ENCODE assay signal across 21 cellular contexts in the genomic region with DNA sequence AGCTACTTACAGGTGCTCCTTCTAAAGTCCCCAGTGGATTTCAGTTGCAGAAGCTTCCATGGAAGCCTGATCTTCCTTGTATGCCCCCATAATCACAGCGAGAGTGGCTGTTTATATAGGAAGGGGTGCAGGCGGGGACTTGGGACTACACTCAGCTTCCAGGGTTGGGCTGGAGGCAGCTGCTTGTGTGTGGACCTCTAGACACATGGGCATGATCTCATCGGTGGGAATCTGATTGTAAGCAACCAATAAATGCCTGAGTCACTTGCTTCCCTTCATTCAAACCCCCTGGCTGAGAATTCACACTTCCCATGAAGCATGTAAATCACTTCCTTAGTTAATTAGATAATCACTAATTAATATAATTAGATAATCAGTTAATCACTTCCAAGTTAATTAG. TPM values are rescaled to one million over a fixed set of nuclear protein-coding genes. Genes with fewer than 3 reads are reported as not detected.
DNase-seq lines count a peak whose midpoint lies in the region; ATAC-seq and TF ChIP-seq lines count a peak whose summit lies in the region.
"Had no signal": no experiment of that assay in that cellular context is flagged by ENCODE, and none has a peak within 500 bp of the region (broad histone marks: within the 10 kb centered on the region; RNA-seq: fewer than 3 reads in every experiment).

No MANE protein-coding gene starts in this region.

- no peak overlapping the region for H3K9ac ChIP-seq in HCT116 (ENCODE audit: low read length)

- H3K27ac Mint-ChIP-seq in stimulated activated effector memory CD8-positive, alpha-beta T cell treated with anti-CD3 and anti-CD28 coated beads, Interleukin-12 subunit alpha, Interleukin-12 subunit beta, amount 100 ng/mL, for 72 hours: no peak overlapping the region
- H3K27ac Mint-ChIP-seq: activated naive CD8-positive, alpha-beta T cell treated with anti-CD3 and anti-CD28 coated beads, Interleukin-2, amount 10 ng/mL, durations not matched to agents 7 days and 5 days had no signal

- intact Hi-C loops in HCT116 (cut with micrococcal nuclease): no loop called here
- intact Hi-C loops in left colon (cut with DNase I, micrococcal nuclease): no loop called here

- no peaks in the 10 kb centered on the region for H3K36me3 Mint-ChIP-seq in stimulated activated effector memory CD8-positive, alpha-beta T cell treated with anti-CD3 and anti-CD28 coated beads, Interleukin-12 subunit alpha, Interleukin-12 subunit beta, amount 100 ng/mL, for 72 hours
- H3K36me3 Mint-ChIP-seq: activated naive CD8-positive, alpha-beta T cell treated with anti-CD3 and anti-CD28 coated beads, Interleukin-2, amount 10 ng/mL, durations not matched to agents 7 days and 5 days had no signal

- H3K4me3 ChIP-seq in AG10803 (ENCODE audit: low read length): no peak overlapping the region
- H3K4me3 ChIP-seq in HCT116 (replicated peaks in 1 of 2; ENCODE audit: low read depth in 1 of 2, low read length in 2 of 2): no peak overlapping the region
- H3K4me3 ChIP-seq: dorsolateral prefrontal cortex, esophagus muscularis mucosa, heart left ventricle, right atrium auricular region had no signal

- ATAC-seq in HCT116: no peak
- ATAC-seq in left colon: peak; percentile 16
- no peak for ATAC-seq in stimulated activated effector memory CD8-positive, alpha-beta T cell treated with anti-CD3 and anti-CD28 coated beads, Interleukin-12 subunit alpha, Interleukin-12 subunit beta, amount 100 ng/mL, for 72 hours
- ATAC-seq: heart left ventricle had no signal

- H3K4me1 Mint-ChIP-seq in stimulated activated effector memory CD8-positive, alpha-beta T cell treated with anti-CD3 and anti-CD28 coated beads, Interleukin-12 subunit alpha, Interleukin-12 subunit beta, amount 100 ng/mL, for 72 hours: no peaks in the 10 kb centered on the region
- H3K4me1 Mint-ChIP-seq: activated naive CD8-positive, alpha-beta T cell treated with anti-CD3 and anti-CD28 coated beads, Interleukin-2, amount 10 ng/mL, durations not matched to agents 7 days and 5 days had no signal

- TF ChIP-seq POLR2A in HCT116 (IDR thresholded peaks at IDR 0.05; ENCODE audit: borderline replicate concordance, extremely low read depth, insufficient read depth, insufficient read length): no peak

- no peaks in the 10 kb centered on the region for H3K9me3 Mint-ChIP-seq in stimulated activated effector memory CD8-positive, alpha-beta T cell treated with anti-CD3 and anti-CD28 coated beads, Interleukin-12 subunit alpha, Interleukin-12 subunit beta, amount 100 ng/mL, for 72 hours
- H3K9me3 Mint-ChIP-seq: activated naive CD8-positive, alpha-beta T cell treated with anti-CD3 and anti-CD28 coated beads, Interleukin-2, amount 10 ng/mL, durations not matched to agents 7 days and 5 days had no signal

- no peaks in the 10 kb centered on the region for H3K9me3 ChIP-seq in HCT116 (ENCODE audit: control insufficient read depth in 1 of 2, insufficient read depth in 1 of 2, low read depth in 1 of 2, low read length in 2 of 2)
- H3K9me3 ChIP-seq: Caco-2, esophagus muscularis mucosa, heart left ventricle, neutrophil, right atrium auricular region had no signal

- no peaks in the 10 kb centered on the region for H4K20me1 ChIP-seq in HCT116 (ENCODE audit: insufficient read depth)

- peak; percentile 6 for DNase-seq in AG10803 (ENCODE audit: low read depth)
- DNase-seq in HCT116 (ENCODE audit: low read depth, low spot score): no peak
- DNase-seq in SW480 (ENCODE audit: low spot score): peak; percentile 25
- no peak for DNase-seq in left colon
- no peak for DNase-seq in superior temporal gyrus (ENCODE audit: extremely low spot score)
- no peak for DNase-seq in activated CD4-positive, alpha-beta T cell treated with anti-CD3 and anti-CD28 coated beads, Interleukin-2, amount 50 U/mL, for 48 hours
- no peak for DNase-seq in SIG-M5 treated with dmso at 0.1 percent for 504 hours (lab: John Stamatoyannopoulos, UW; ENCODE audit: unreplicated experiment)
- DNase-seq in stimulated activated effector memory CD8-positive, alpha-beta T cell treated with anti-CD3 and anti-CD28 coated beads, Interleukin-12 subunit alpha, Interleukin-12 subunit beta, amount 100 ng/mL, for 72 hours (ENCODE audit: low spot score in 2 of 2): no peak
- DNase-seq: activated naive CD8-positive, alpha-beta T cell treated with anti-CD3 and anti-CD28 coated beads, Interleukin-2, amount 10 ng/mL, durations not matched to agents 7 days and 5 days; AML-193; Caco-2; dorsolateral prefrontal cortex; heart left ventricle; MM.1S; NCI-H187 treated with DMSO at 0.1 percent for 48 hours; T-helper 1 cell had no signal

- H3K4me3 Mint-ChIP-seq in stimulated activated effector memory CD8-positive, alpha-beta T cell treated with anti-CD3 and anti-CD28 coated beads, Interleukin-12 subunit alpha, Interleukin-12 subunit beta, amount 100 ng/mL, for 72 hours: no peak overlapping the region
- H3K4me3 Mint-ChIP-seq: activated naive CD8-positive, alpha-beta T cell treated with anti-CD3 and anti-CD28 coated beads, Interleukin-2, amount 10 ng/mL, durations not matched to agents 7 days and 5 days had no signal

- H3K9me2 ChIP-seq in HCT116 (ENCODE audit: insufficient read depth): no peaks in the 10 kb centered on the region

- no peak overlapping the region for H3K4me2 ChIP-seq in HCT116 (ENCODE audit: low read length)

- TF ChIP-seq RAD21 in HCT116 (IDR thresholded peaks at IDR 0.05; ENCODE audit: low read depth): no peak

- RAD21 ChIA-PET in HCT116 (lab: Charles Lee; ENCODE audit: low non-redundant PET in 1 of 2, low total read pairs in 2 of 2, uncharacterized antibody in 2 of 2, unreplicated experiment in 2 of 2): no interaction called here

- no peaks in the 10 kb centered on the region for H3K36me3 ChIP-seq in HCT116 (ENCODE audit: control insufficient read depth in 1 of 2, insufficient read depth in 2 of 2, low read length in 2 of 2)
- H3K36me3 ChIP-seq: esophagus muscularis mucosa, heart left ventricle, neutrophil, right atrium auricular region had no signal

- POLR2A ChIA-PET in HCT116 (lab: Charles Lee): no interaction called here

- no peak overlapping the region for H3K27ac ChIP-seq in HCT116 (ENCODE audit: low read depth, low read length)
- H3K27ac ChIP-seq: dorsolateral prefrontal cortex, esophagus muscularis mucosa, heart left ventricle, neutrophil, right atrium auricular region had no signal

- H2AFZ ChIP-seq in HCT116 (ENCODE audit: low read depth, low read length, poor library complexity, severe bottlenecking): peak overlapping the region; percentile 40

- no peak for TF ChIP-seq CTCF in AG10803 (conservative IDR thresholded peaks at IDR 0.05; ENCODE audit: low read length)
- TF ChIP-seq CTCF in HCT116 (IDR thresholded peaks at IDR 0.05 in 2 of 3, conservative IDR thresholded peaks at IDR 0.05 in 1 of 3; ENCODE audit: borderline replicate concordance in 1 of 3, insufficient read depth in 1 of 3, low read depth in 2 of 3, low read length in 2 of 3): no peak

- H3K79me2 ChIP-seq in HCT116 (ENCODE audit: insufficient read depth, low read length): no peaks in the 10 kb centered on the region

- CTCF ChIA-PET in HCT116 (lab: Charles Lee): no interaction called here

- no peaks in the 10 kb centered on the region for H3K27me3 ChIP-seq in HCT116 (ENCODE audit: insufficient read depth, low read length)
- H3K27me3 ChIP-seq: right atrium auricular region had no signal

- no TSS peak for BruUV-seq in HCT116 (replicated peaks; lab: Mats Ljungman, UMichigan)

- peaks cover 0 to 13% of the 10 kb centered on the region in 2 experiments; a peak in 2 of 4 replicates for H3K4me1 ChIP-seq in HCT116 (ENCODE audit: control insufficient read depth in 1 of 2, insufficient read depth in 2 of 2, low read length in 2 of 2)
- H3K4me1 ChIP-seq: esophagus muscularis mucosa, right atrium auricular region had no signal

TF ChIP-seq in HCT116, 20 proteins besides CTCF, POLR2A, EP300 and RAD21 (continues in another document):
- TF ChIP-seq ZFX (IDR thresholded peaks at IDR 0.05) (no peak), CEBPB (IDR thresholded peaks at IDR 0.05; ENCODE audit: low read depth) (no peak), SRF (IDR thresholded peaks at IDR 0.05; ENCODE audit: low read depth) (no peak), REST (IDR thresholded peaks at IDR 0.05; ENCODE audit: low read depth) (no peak), ELF1 (IDR thresholded peaks at IDR 0.05; ENCODE audit: borderline replicate concordance, low read depth) (no peak), EGR1 (IDR thresholded peaks at IDR 0.05; ENCODE audit: low read depth) (no peak), TCF7L2 (IDR thresholded peaks at IDR 0.05; ENCODE audit: borderline replicate concordance, extremely low read depth, insufficient read depth, insufficient read length) (no peak)

RNA-seq across cellular contexts. Expression of gene KRT20, which starts 1.0 kb away (rescaled TPM):
- 1.5 TPM for total RNA-seq in HCT116 (2021; ENCODE audit: unreplicated experiment)
- polyA plus RNA-seq in HCT116 (2012): 0.40 and 0.49 TPM in 2 replicates
- 1,000 to 10,000 TPM; 1,413 to 1,967 TPM for total RNA-seq in left colon
- total RNA-seq: activated naive CD8-positive, alpha-beta T cell treated with anti-CD3 and anti-CD28 coated beads, Interleukin-2, amount 10 ng/mL, durations not matched to agents 7 days and 5 days; bronchial epithelial cell; dorsolateral prefrontal cortex; heart left ventricle; right atrium auricular region had no signal
- polyA plus RNA-seq: keratinocyte had no signal

RNA-seq across cellular contexts. Expression of gene KRT12, which starts 19.1 kb away (rescaled TPM):
- total RNA-seq in HCT116 (2021; ENCODE audit: unreplicated experiment): not detected
- 0.08 and 0.20 TPM in 2 replicates for polyA plus RNA-seq in HCT116 (2012)
- total RNA-seq in left colon: 1 to 10 TPM; 1.2 to 3.9 TPM
- total RNA-seq: activated naive CD8-positive, alpha-beta T cell treated with anti-CD3 and anti-CD28 coated beads, Interleukin-2, amount 10 ng/mL, durations not matched to agents 7 days and 5 days; bronchial epithelial cell; Caco-2; esophagus muscularis mucosa; heart left ventricle; right atrium auricular region had no signal
- polyA plus RNA-seq: heart left ventricle, keratinocyte had no signal

RNA-seq across cellular contexts. Expression of gene KRT23, which starts 51.4 kb away (rescaled TPM):
- total RNA-seq in HCT116 (2021; ENCODE audit: unreplicated experiment) (19.0 TPM), left colon (under 1 TPM in 1 of 2 donors, not detected in 1; 0.28 TPM)
- 19.4 and 19.7 TPM in 2 replicates for polyA plus RNA-seq in HCT116 (2012)
- total RNA-seq: activated naive CD8-positive, alpha-beta T cell treated with anti-CD3 and anti-CD28 coated beads, Interleukin-2, amount 10 ng/mL, durations not matched to agents 7 days and 5 days; right atrium auricular region had no signal
- polyA plus RNA-seq: heart left ventricle had no signal

Comparison
In these comparisons a context has a peak if more than half of its experiments do, and no peak if none do; other contexts are left out.
1. DNase-seq: peak in AG10803 (single experiment) and SW480 (single experiment); none in HCT116 (single experiment), left colon (0 of 2), superior temporal gyrus (single experiment), activated CD4-positive, alpha-beta T cell treated with anti-CD3 and anti-CD28 coated beads, Interleukin-2, amount 50 U/mL, for 48 hours (0 of 2), SIG-M5 treated with dmso at 0.1 percent for 504 hours (single experiment) and stimulated activated effector memory CD8-positive, alpha-beta T cell treated with anti-CD3 and anti-CD28 coated beads, Interleukin-12 subunit alpha, Interleukin-12 subunit beta, amount 100 ng/mL, for 72 hours (0 of 2).
2. RNA of gene KRT20, which starts 1.0 kb away (total RNA-seq): 1,413 to 1,967 TPM in left colon; 1.5 TPM in HCT116 (single experiment); every median in the first group is over 100 times any median in the second.
3. RNA of gene KRT23, which starts 51.4 kb away (total RNA-seq): 19.0 TPM in HCT116 (single experiment); 0.28 TPM in left colon; every median in the first group is over 10 times any median in the second.